6 cellular contexts compared by ENCODE assay signal in the genomic region with DNA sequence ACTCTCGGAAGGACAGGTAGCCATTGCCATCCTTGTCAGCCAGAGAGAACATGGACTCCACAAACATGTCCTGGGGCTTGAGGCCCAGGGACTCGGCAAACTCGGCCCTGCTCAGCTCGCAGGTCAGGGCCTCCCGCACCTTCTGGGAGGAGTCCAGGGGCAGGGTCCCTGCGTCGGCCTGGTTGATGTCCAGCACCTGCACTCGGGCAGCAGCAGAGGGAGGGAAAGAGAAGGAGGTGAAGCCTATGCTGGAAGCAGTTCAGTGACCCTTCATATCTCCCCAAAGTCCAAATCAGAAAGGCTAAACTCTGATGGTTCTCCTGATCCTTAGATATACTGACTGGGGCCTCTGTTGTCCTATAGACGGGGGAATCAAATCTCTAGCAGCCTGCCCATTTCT. TPM values are rescaled to one million over a fixed set of nuclear protein-coding genes. Genes with fewer than 3 reads are reported as not detected.
"Had no signal": no experiment of that assay in that cellular context is flagged by ENCODE, and none has a peak within 500 bp of the region (broad histone marks: within the 10 kb centered on the region; RNA-seq: fewer than 3 reads in every experiment).

No MANE protein-coding gene starts in this region.

RNA-seq across cellular contexts. Expression of a gene that starts 9.8 kb away (rescaled TPM):
- total RNA-seq: M059J, PC-3, SJSA1 had no signal
- polyA plus RNA-seq: SK-N-SH had no signal

RNA-seq across cellular contexts. Expression of a gene that starts 10.0 kb away (rescaled TPM):
- total RNA-seq: K562, PC-3, Right ventricle myocardium superior, SJSA1 had no signal
- polyA plus RNA-seq: K562, SK-N-SH had no signal

RNA-seq across cellular contexts. Expression of a gene that starts 25.5 kb away (rescaled TPM):
- total RNA-seq: M059J, PC-3, SJSA1 had no signal

RNA-seq across cellular contexts. Expression of a gene that starts 25.6 kb away (rescaled TPM):
- total RNA-seq: M059J, PC-3, SJSA1 had no signal
- polyA plus RNA-seq: SK-N-SH had no signal
